21 cellular contexts compared by ENCODE assay signal in the genomic region with DNA sequence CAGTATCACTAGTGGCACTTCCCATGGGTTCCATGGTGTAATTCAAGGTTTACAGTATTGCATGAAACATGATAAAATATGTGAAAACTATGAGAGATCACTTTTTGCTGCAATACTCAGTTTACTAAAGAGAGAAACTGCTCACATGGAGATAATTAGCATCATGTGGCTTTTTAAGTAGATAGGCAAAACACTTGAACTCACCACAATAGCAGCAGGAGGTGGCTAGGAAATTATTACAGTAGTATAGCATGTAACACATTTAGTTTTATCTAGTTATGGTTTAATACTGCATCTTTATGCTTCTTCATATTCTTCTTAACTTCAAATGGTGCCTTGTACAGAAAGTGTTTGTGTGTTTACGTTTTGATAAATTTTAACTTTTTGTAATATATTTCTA.
DNase-seq lines count a peak whose midpoint lies in the region; ATAC-seq and TF ChIP-seq lines count a peak whose summit lies in the region.
"Had no signal": no experiment of that assay in that cellular context is flagged by ENCODE, and none has a peak within 500 bp of the region (broad histone marks: within the 10 kb centered on the region; RNA-seq: fewer than 3 reads in every experiment).

No MANE protein-coding gene starts in this region.

- DNase-seq in NCI-H510A treated with DMSO at 0.1 percent for 48 hours (lab: John Stamatoyannopoulos, UW) (peak; percentile 22), NCI-H510A (lab: John Stamatoyannopoulos, UW) (no peak), SK-N-MC (ENCODE audit: low read depth, low spot score) (peak; percentile 83), fibroblast of peridontal ligament (ENCODE audit: extremely low read depth) (peak; percentile 19), spleen (no peak), right atrium auricular region (ENCODE audit: low spot score) (no peak)
- DNase-seq: AML-193; Caco-2; CD4-positive, alpha-beta T cell; DMS153; DMS79; GF-D8; GOT3; H7; HFFc6; KBM-7 had no signal

- no peak overlapping the region for H3K4me2 ChIP-seq in Loucy (ENCODE audit: low read depth, low read length, poor library complexity, severe bottlenecking)
- H3K4me2 ChIP-seq: A549 had no signal

- no peaks in the 10 kb centered on the region for H3K79me2 ChIP-seq in Loucy (ENCODE audit: insufficient read depth, low read length)

- ATAC-seq in GM18519 (IDR thresholded peaks at IDR 0.05; ENCODE audit: low FRiP score, unreplicated experiment): no peak
- ATAC-seq: A549, HCT116 had no signal

- H3K9me3 ChIP-seq in Loucy (ENCODE audit: insufficient read depth, low read depth, low read length) (no peaks in the 10 kb centered on the region), SK-N-MC (ENCODE audit: low read depth, low read length) (no peaks in the 10 kb centered on the region), spleen (no peaks in the 10 kb centered on the region), right atrium auricular region (no peaks in the 10 kb centered on the region)
- H3K9me3 ChIP-seq: A549, Caco-2 had no signal

- no peak overlapping the region for H3K9ac ChIP-seq in Loucy (ENCODE audit: low read depth, low read length, poor library complexity, severe bottlenecking)
- no peak overlapping the region for H3K9ac ChIP-seq in SK-N-MC (ENCODE audit: insufficient read length)

- TF ChIP-seq CTCF in Loucy (conservative IDR thresholded peaks at IDR 0.05; ENCODE audit: low read length): no peak
- TF ChIP-seq CTCF in spleen (IDR thresholded peaks at IDR 0.05 in 8 of 11, conservative IDR thresholded peaks at IDR 0.05 in 3 of 11): no peak
- TF ChIP-seq CTCF in right atrium auricular region (IDR thresholded peaks at IDR 0.05): no peak

- H3K4me1 ChIP-seq in Loucy (ENCODE audit: insufficient read depth, low read length, poor library complexity, severe bottlenecking): peaks cover 17% of the 10 kb centered on the region
- H3K4me1 ChIP-seq in spleen: no peaks in the 10 kb centered on the region
- no peaks in the 10 kb centered on the region for H3K4me1 ChIP-seq in right atrium auricular region
- H3K4me1 ChIP-seq: A549, Caco-2 had no signal

- H3K36me3 ChIP-seq in Loucy (ENCODE audit: insufficient read depth, low read length): no peaks in the 10 kb centered on the region
- H3K36me3 ChIP-seq in SK-N-MC (ENCODE audit: insufficient read depth, low read length): no peaks in the 10 kb centered on the region
- H3K36me3 ChIP-seq in spleen: no peaks in the 10 kb centered on the region
- H3K36me3 ChIP-seq in right atrium auricular region: no peaks in the 10 kb centered on the region

- H3K9me2 ChIP-seq in Loucy (replicated peaks; ENCODE audit: low read depth, low read length): no peaks in the 10 kb centered on the region

- H3K4me3 ChIP-seq in Loucy (ENCODE audit: low read length, poor library complexity, severe bottlenecking): no peak overlapping the region
- H3K4me3 ChIP-seq in SK-N-MC: peak overlapping the region; percentile 20; the same call in 1 of the 2 replicates
- no peak overlapping the region for H3K4me3 ChIP-seq in spleen
- H3K4me3 ChIP-seq in right atrium auricular region: no peak overlapping the region
- H3K4me3 ChIP-seq: A549 had no signal

- peak overlapping the region; percentile 23; the same call in 1 of the 2 replicates for H2AFZ ChIP-seq in Loucy (ENCODE audit: low read length)

- no peak for TF ChIP-seq POLR2A in spleen (IDR thresholded peaks at IDR 0.05)

- H3K27ac ChIP-seq in SK-N-MC (no peak overlapping the region), spleen (no peak overlapping the region), right atrium auricular region (no peak overlapping the region)
- H3K27ac ChIP-seq: A549, C4-2B had no signal

- H3K27me3 ChIP-seq in Loucy (ENCODE audit: insufficient read depth, low read length, poor library complexity, severe bottlenecking) (no peaks in the 10 kb centered on the region), spleen (replicated peaks in 1 of 7) (no peaks in the 10 kb centered on the region), right atrium auricular region (no peaks in the 10 kb centered on the region)

- WGBS in spleen, 5 donors: 83 to 98% (median 89%) methylated on average over 1 of the region's 1 CpG

- no peaks in the 10 kb centered on the region for H4K20me1 ChIP-seq in Loucy (ENCODE audit: insufficient read depth, low read length, poor library complexity, severe bottlenecking)

- intact Hi-C loops in spleen (cut with DNase I; ENCODE audit: low total_unique reads): no loop called here

- no peaks in the 10 kb centered on the region for H3F3A ChIP-seq in Loucy (ENCODE audit: low read depth)

Comparison
In these comparisons a context has a peak if more than half of its experiments do, and no peak if none do; other contexts are left out.
1. DNase-seq: peak in NCI-H510A treated with DMSO at 0.1 percent for 48 hours (single experiment), SK-N-MC (single experiment) and fibroblast of peridontal ligament (single experiment); none in NCI-H510A (single experiment), spleen (single experiment) and right atrium auricular region (single experiment).